Comparison of ENCODE assay signal across 1 cellular context in genomic region chr15:35545825-35546580, GRCh38.
TF ChIP-seq lines count a peak whose summit lies in the region.

TSS of gene DPH6 (minus strand) at chr15:35546165. CDS start at chr15:35546141, 24 bp downstream.

TF ChIP-seq in HepG2, 621 proteins besides CTCF, POLR2A, EP300 and RAD21 (continued from another document and continues in another):
- TF ChIP-seq FUBP1 (CRISPR knock-in tag; IDR thresholded peaks at IDR 0.05; ENCODE audit: borderline replicate concordance), result no peak
- TF ChIP-seq SRSF4 (IDR thresholded peaks at IDR 0.05; ENCODE audit: low read depth, low read length, poor library complexity, severe bottlenecking), result no peak
- TF ChIP-seq HOXA7 (CRISPR knock-in tag; IDR thresholded peaks at IDR 0.05), result no peak
- peak; percentile 67; the same call in 1 of the 2 replicates for TF ChIP-seq ZSCAN21 (CRISPR knock-in tag; IDR thresholded peaks at IDR 0.05; ENCODE audit: borderline replicate concordance)
- peak; percentile 94 for TF ChIP-seq KMT2B (CRISPR knock-in tag; IDR thresholded peaks at IDR 0.05)
- peak; percentile 75 for TF ChIP-seq BORCS8-MEF2B (CRISPR knock-in tag; IDR thresholded peaks at IDR 0.05)
- no peak for TF ChIP-seq NCOA1 (CRISPR knock-in tag; IDR thresholded peaks at IDR 0.05)
- 0 out of 2 replicates have a peak, but pooled peaks have one; percentile 65 for TF ChIP-seq ZBTB44 (CRISPR knock-in tag; IDR thresholded peaks at IDR 0.05)
- 0 out of 2 replicates have a peak, but pooled peaks have one; percentile 39 for TF ChIP-seq ZHX2 (IDR thresholded peaks at IDR 0.05; ENCODE audit: low read depth)
- TF ChIP-seq ZHX2 (CRISPR knock-in tag; IDR thresholded peaks at IDR 0.05; ENCODE audit: borderline replicate concordance), result peak; percentile 62; the same call in 1 of the 2 replicates
- TF ChIP-seq ARNTL (CRISPR knock-in tag; IDR thresholded peaks at IDR 0.05), result peak; percentile 16; the same call in 1 of the 2 replicates
- peak; percentile 92 for TF ChIP-seq KDM2A (CRISPR knock-in tag; IDR thresholded peaks at IDR 0.05; ENCODE audit: borderline replicate concordance, low read depth)
- peak; percentile 35; the same call in 1 of the 2 replicates for TF ChIP-seq ZBTB20 (CRISPR knock-in tag; IDR thresholded peaks at IDR 0.05; ENCODE audit: borderline replicate concordance, low read depth)
- peak; percentile 73; the same call in 1 of the 2 replicates for TF ChIP-seq KDM3A (CRISPR knock-in tag; IDR thresholded peaks at IDR 0.05; ENCODE audit: low read depth)
- TF ChIP-seq IKZF5 (CRISPR knock-in tag; IDR thresholded peaks at IDR 0.05), result no peak; the same call in 1 of the 2 replicates
- peak; percentile 85; the same call in 1 of the 2 replicates for TF ChIP-seq ZIK1 (CRISPR knock-in tag; IDR thresholded peaks at IDR 0.05; ENCODE audit: borderline replicate concordance, low read depth)
- peak; percentile 71; the same call in 1 of the 2 replicates for TF ChIP-seq TAF1 (CRISPR knock-in tag; IDR thresholded peaks at IDR 0.05)
- peak; percentile 62; the same call in 1 of the 2 replicates for TF ChIP-seq ATF3 (CRISPR knock-in tag; IDR thresholded peaks at IDR 0.05)
- no peak for TF ChIP-seq THAP8 (CRISPR knock-in tag; IDR thresholded peaks at IDR 0.05; ENCODE audit: borderline replicate concordance)
- no peak for TF ChIP-seq TP53 (CRISPR knock-in tag; conservative IDR thresholded peaks at IDR 0.05)
- TF ChIP-seq STAT5B (CRISPR knock-in tag; IDR thresholded peaks at IDR 0.05), result no peak; the same call in 1 of the 2 replicates
- no peak for TF ChIP-seq STAG1 (CRISPR knock-in tag; IDR thresholded peaks at IDR 0.05)
- peak; percentile 95; the same call in 1 of the 2 replicates for TF ChIP-seq YEATS4 (CRISPR knock-in tag; IDR thresholded peaks at IDR 0.05; ENCODE audit: borderline replicate concordance)
- peak; percentile 44; the same call in 1 of the 2 replicates for TF ChIP-seq TARDBP (CRISPR knock-in tag; IDR thresholded peaks at IDR 0.05)
- peak; percentile 27; the same call in 1 of the 2 replicates for TF ChIP-seq LCORL (IDR thresholded peaks at IDR 0.05)
- TF ChIP-seq LCORL (CRISPR knock-in tag; IDR thresholded peaks at IDR 0.05), result 0 out of 2 replicates have a peak, but pooled peaks have one; percentile 48
- TF ChIP-seq HNRNPLL (IDR thresholded peaks at IDR 0.05; ENCODE audit: low read depth, low read length, poor library complexity, severe bottlenecking), result peak; percentile 87
- TF ChIP-seq ZBTB14 (CRISPR knock-in tag; IDR thresholded peaks at IDR 0.05), result peak; percentile 81
- 0 out of 2 replicates have a peak, but pooled peaks have one; percentile 6 for TF ChIP-seq HNRNPL (IDR thresholded peaks at IDR 0.05; ENCODE audit: low read depth, low read length)
- 0 out of 2 replicates have a peak, but pooled peaks have one; percentile 78 for TF ChIP-seq SNAPC5 (CRISPR knock-in tag; IDR thresholded peaks at IDR 0.05; ENCODE audit: borderline replicate concordance)
- no peak for TF ChIP-seq ZNF382 (CRISPR knock-in tag; IDR thresholded peaks at IDR 0.05; ENCODE audit: borderline replicate concordance)
- peak; percentile 75; the same call in 1 of the 2 replicates for TF ChIP-seq HES4 (CRISPR knock-in tag; IDR thresholded peaks at IDR 0.05; ENCODE audit: borderline replicate concordance)
- 0 out of 2 replicates have a peak, but pooled peaks have one; percentile 18 for TF ChIP-seq CSRNP2 (CRISPR knock-in tag; conservative IDR thresholded peaks at IDR 0.05; ENCODE audit: low read depth)
- no peak for TF ChIP-seq GRHL1 (CRISPR knock-in tag; conservative IDR thresholded peaks at IDR 0.05)
- peak; percentile 87 for TF ChIP-seq DMAP1 (CRISPR knock-in tag; IDR thresholded peaks at IDR 0.05)
- TF ChIP-seq ONECUT2 (CRISPR knock-in tag; IDR thresholded peaks at IDR 0.05), result 0 out of 2 replicates have a peak, but pooled peaks have one; percentile 7
- TF ChIP-seq BRD4 (CRISPR knock-in tag; IDR thresholded peaks at IDR 0.05), result peak; percentile 58; the same call in 1 of the 2 replicates
- no peak for TF ChIP-seq NR2F6 (IDR thresholded peaks at IDR 0.05)
- peak; percentile 4; the same call in 1 of the 2 replicates for TF ChIP-seq NR2F6 (CRISPR knock-in tag; IDR thresholded peaks at IDR 0.05)
- 0 out of 2 replicates have a peak, but pooled peaks have one; percentile 38 for TF ChIP-seq TERF1 (CRISPR knock-in tag; IDR thresholded peaks at IDR 0.05)
- 0 out of 2 replicates have a peak, but pooled peaks have one; percentile 21 for TF ChIP-seq ISX (CRISPR knock-in tag; conservative IDR thresholded peaks at IDR 0.05)
